16 cellular contexts compared by ENCODE assay signal in the genomic region with DNA sequence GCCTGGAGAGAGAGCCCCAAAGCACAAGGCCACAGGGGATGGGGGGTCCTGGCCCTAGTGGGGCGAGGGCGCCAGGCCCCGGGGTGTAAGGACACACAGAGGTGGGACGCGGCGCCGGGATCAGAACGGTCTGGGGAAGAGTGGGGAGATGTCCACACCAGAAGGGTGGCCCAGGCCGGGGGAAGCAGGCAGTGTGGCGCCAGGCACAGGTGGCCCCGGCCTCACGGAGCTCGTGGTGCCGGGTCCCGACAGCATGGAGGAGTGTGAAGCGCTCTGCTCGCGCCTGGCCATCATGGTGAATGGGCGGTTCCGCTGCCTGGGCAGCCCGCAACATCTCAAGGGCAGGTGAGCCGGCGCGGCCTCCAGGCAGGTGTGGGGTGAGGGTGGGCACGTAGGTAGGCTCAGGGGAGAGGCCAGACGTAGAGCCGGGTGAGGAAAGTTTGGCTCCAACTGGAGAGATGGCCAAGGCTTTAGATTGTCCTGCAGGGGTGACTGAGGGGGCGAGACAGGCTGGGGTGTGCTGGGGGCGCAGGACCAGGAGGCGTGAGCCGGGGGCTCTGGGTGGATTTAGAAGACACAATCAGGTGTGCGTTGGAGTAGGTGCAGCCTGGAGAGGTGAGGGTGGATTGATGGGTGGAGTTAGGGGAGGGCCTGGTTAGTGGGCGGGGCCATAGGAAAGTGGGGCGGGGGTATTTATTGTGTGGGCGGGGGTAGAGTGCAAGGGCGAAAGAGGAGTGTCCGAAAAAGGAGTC. TPM values are rescaled to one million over a fixed set of nuclear protein-coding genes. Genes with fewer than 3 reads are reported as not detected.
DNase-seq lines count a peak whose midpoint lies in the region; FAIRE-seq and TF ChIP-seq lines count a peak whose summit lies in the region.
"Had no signal": no experiment of that assay in that cellular context is flagged by ENCODE, and none has a peak within 500 bp of the region (broad histone marks: within the 10 kb centered on the region; RNA-seq: fewer than 3 reads in every experiment).

No MANE protein-coding gene starts in this region.

- no peak overlapping the region for H2BK15ac ChIP-seq in H1 (ENCODE audit: low read length)

- H3K56ac ChIP-seq in H1 (replicated peaks; ENCODE audit: insufficient read length, low read depth, low read length), result no peak overlapping the region

- H3K18ac ChIP-seq in H1 (ENCODE audit: extremely low read depth, low read length), result no peak overlapping the region; the same call in 1 of the 2 replicates

- no peak for TF ChIP-seq RAD21 in H1 (IDR thresholded peaks at IDR 0.05 in 1 of 2, conservative IDR thresholded peaks at IDR 0.05 in 1 of 2; ENCODE audit: low read depth in 2 of 2, low read length in 2 of 2)

- CTCF ChIA-PET in H1 (lab: Charles Lee; ENCODE audit: partially characterized antibody), result interaction anchor here (0.7 to 5.2 kb wide), 15 partner anchors 8 to 177 kb away, joined by 3 to 54 read pairs (median 4); partner anchors contain the start of gene ABCA7

- H2AK5ac ChIP-seq in H1 (ENCODE audit: low read depth, low read length), result no peak overlapping the region

- 92% methylated on average over 20 of the region's 37 CpGs; no CpG with 5 or more reads in 1 of the 2 experiments for WGBS in H1 (ENCODE audit: extremely low coverage in 1 of 2, insufficient coverage in 1 of 2, insufficient read length in 1 of 2, insufficient replicate concordance in 2 of 2, low coverage in 1 of 2, low lambda C conversion rate in 2 of 2, missing lambda C conversion rate in 1 of 2), 2 experiments
- 66% methylated on average over 37 of the region's 37 CpGs for WGBS in suprapubic skin

- peak overlapping the region; percentile 52; the same call in 1 of the 2 replicates for H2BK5ac ChIP-seq in H1 (ENCODE audit: low read depth, low read length)

- H3K27ac ChIP-seq in H1 (ENCODE audit: low read depth, low read length) (no peak overlapping the region), neutrophil (peak overlapping the region; percentile 95), suprapubic skin (no peak overlapping the region)
- H3K27ac ChIP-seq: left ventricle myocardium inferior, SK-N-MC, testis had no signal

- H3K4me3 Mint-ChIP-seq in IgD-negative memory B cell, result no peak overlapping the region

- H3K36me3 ChIP-seq in H1 (ENCODE audit: control insufficient read depth in 2 of 4, insufficient read depth in 4 of 4, low read length in 3 of 4), result peaks cover 0 to 4% (median 0%) of the 10 kb centered on the region in 4 experiments; a peak in 1 of 8 replicates
- peaks cover 76% of the 10 kb centered on the region for H3K36me3 ChIP-seq in neutrophil
- H3K36me3 ChIP-seq in suprapubic skin, result peaks cover 6% of the 10 kb centered on the region

- peaks cover 3 to 21% of the 10 kb centered on the region in 2 experiments; a peak in 2 of 4 replicates for H3K9me3 ChIP-seq in H1 (ENCODE audit: insufficient read depth in 2 of 2, low read depth in 1 of 2, low read length in 1 of 2)
- H3K9me3 ChIP-seq in neutrophil, result no peaks in the 10 kb centered on the region
- H3K9me3 ChIP-seq in suprapubic skin, result no peaks in the 10 kb centered on the region
- H3K9me3 ChIP-seq: testis had no signal

- peak overlapping the region; percentile 55; the same call in 1 of the 2 replicates for H2BK12ac ChIP-seq in H1 (ENCODE audit: low read depth, low read length)

- H3K14ac ChIP-seq in H1 (ENCODE audit: insufficient read length), result no peak overlapping the region

- peaks cover 0 to 9% of the 10 kb centered on the region in 2 experiments for H4K20me1 ChIP-seq in H1 (replicated peaks in 1 of 2; ENCODE audit: control insufficient read depth in 1 of 2, insufficient read depth in 2 of 2, low read length in 2 of 2)

- H3K4me1 ChIP-seq in H1 (replicated peaks in 1 of 4; ENCODE audit: control insufficient read depth in 3 of 4, insufficient read depth in 4 of 4, low read length in 3 of 4) (peaks cover 0 to 27% (median 19%) of the 10 kb centered on the region in 4 experiments; a peak in 6 of 7 replicates), neutrophil (ENCODE audit: control insufficient read depth in 1 of 2, insufficient read depth in 1 of 2, low read depth in 1 of 2, low read length in 1 of 2) (peaks cover 44 to 54% of the 10 kb centered on the region in 2 experiments), suprapubic skin (peaks cover 44% of the 10 kb centered on the region)

- H3K36me3 Mint-ChIP-seq in IgD-negative memory B cell, result peaks cover 6% of the 10 kb centered on the region

- H3K4me2 ChIP-seq in H1 (ENCODE audit: insufficient read depth in 1 of 2, low read depth in 2 of 2, low read length in 2 of 2), result peak overlapping the region; percentile 35 to 68; a peak in 2 of 4 replicates

- no peak for TF ChIP-seq POLR2A in H1 (IDR thresholded peaks at IDR 0.05; ENCODE audit: control extremely low read depth in 1 of 2, low read depth in 2 of 2, low read length in 2 of 2)
- TF ChIP-seq POLR2A in suprapubic skin (IDR thresholded peaks at IDR 0.05), result no peak

- H3K4me1 Mint-ChIP-seq in IgD-negative memory B cell, result peaks cover 4 to 20% (median 6%) of the 10 kb centered on the region in 3 donors

- H3K79me1 ChIP-seq in H1 (ENCODE audit: low read depth, low read length), result no peaks in the 10 kb centered on the region

- TF ChIP-seq EP300 in H1 (IDR thresholded peaks at IDR 0.05; ENCODE audit: borderline replicate concordance in 1 of 2, low read depth in 2 of 2, low read length in 2 of 2) (no peak), suprapubic skin (IDR thresholded peaks at IDR 0.05) (no peak)

- H3K27me3 ChIP-seq in H1 (replicated peaks in 1 of 4; ENCODE audit: control insufficient read depth in 3 of 4, extremely low read depth in 1 of 4, insufficient read depth in 3 of 4, low read length in 3 of 4) (peaks cover 0 to 26% (median 18%) of the 10 kb centered on the region in 4 experiments; a peak in 5 of 7 replicates), neutrophil (no peaks in the 10 kb centered on the region), suprapubic skin (peaks cover 27% of the 10 kb centered on the region)
- H3K27me3 ChIP-seq: testis had no signal

- POLR2A ChIA-PET in H1 (lab: Charles Lee; ENCODE audit: partially characterized antibody), result interaction anchor here (0.7 to 6.9 kb wide), 10 partner anchors 8 to 205 kb away, joined by 3 to 97 read pairs (median 5); partner anchors contain the start of genes CIRBP, CNN2, RNU6-2 and TMEM259

- TF ChIP-seq CTCF in H1 (IDR thresholded peaks at IDR 0.05; ENCODE audit: control extremely low read depth in 1 of 3, insufficient read depth in 1 of 3, low read depth in 1 of 3, low read length in 3 of 3) (no peak), neutrophil (IDR thresholded peaks at IDR 0.05) (no peak), suprapubic skin (IDR thresholded peaks at IDR 0.05) (no peak)

- H2AFZ ChIP-seq in H1 (ENCODE audit: low read length), result no peak overlapping the region

- H4K8ac ChIP-seq in H1 (ENCODE audit: extremely low read depth, insufficient read depth, low read length), result no peak overlapping the region

- FAIRE-seq in H1 (lab: Jason Lieb, UNC) (no peak), urothelium cell line (lab: Jason Lieb, UNC) (no peak)
- FAIRE-seq: A204.1, frontal cortex had no signal

- no peak overlapping the region for H4K91ac ChIP-seq in H1 (replicated peaks; ENCODE audit: insufficient read length, low read length)

- no peak overlapping the region for H2BK20ac ChIP-seq in H1 (ENCODE audit: low read length)

- no peaks in the 10 kb centered on the region for H3K27me3 Mint-ChIP-seq in IgD-negative memory B cell

- no peak overlapping the region for H3K23ac ChIP-seq in H1 (ENCODE audit: insufficient read length)

- H3K23me2 ChIP-seq in H1 (ENCODE audit: low read depth, low read length), result peaks cover 11% of the 10 kb centered on the region; the same call in 1 of the 2 replicates

- no peak overlapping the region for H4K5ac ChIP-seq in H1 (ENCODE audit: insufficient read length, low read depth, low read length)

- no peak overlapping the region for H2BK120ac ChIP-seq in H1 (replicated peaks; ENCODE audit: low read depth, low read length)

- H3K27ac Mint-ChIP-seq in IgD-negative memory B cell, result peak overlapping the region in 2 of 3 donors; percentile 46 to 97
- H3K27ac Mint-ChIP-seq: activated T-cell treated with anti-CD3 and anti-CD28 coated beads, Interleukin-2, amount 50 U/mL, for 72 hours had no signal

- H3K4me3 ChIP-seq in H1 (ENCODE audit: extremely low read depth in 1 of 4, insufficient read depth in 2 of 4, low read depth in 3 of 4, low read length in 4 of 4) (peak overlapping the region in 2 of 4 experiments; percentile 9 to 54; a peak in 2 of 8 replicates), neutrophil (ENCODE audit: low read depth in 1 of 2, low read length in 1 of 2) (peak overlapping the region in 1 of 2 experiments; percentile 96), suprapubic skin (no peak overlapping the region)
- H3K4me3 ChIP-seq: left ventricle myocardium inferior, smooth muscle cell, testis had no signal

- no peak overlapping the region for H3K4ac ChIP-seq in H1 (replicated peaks; ENCODE audit: insufficient read length, low read depth, low read length)

- DNase-seq in NCI-H1436 (lab: John Stamatoyannopoulos, UW) (peak; percentile 9), NCI-H1436 treated with DMSO at 0.1 percent for 48 hours (lab: John Stamatoyannopoulos, UW) (no peak), H1 (ENCODE audit: low read depth in 1 of 2, low spot score in 2 of 2) (peak in 1 of 2 experiments; percentile 76), DMS114 treated with DMSO at 0.1 percent for 48 hours (lab: John Stamatoyannopoulos, UW; ENCODE audit: unreplicated experiment) (no peak), urothelium cell line (ENCODE audit: low spot score) (no peak), suprapubic skin (ENCODE audit: low spot score in 2 of 2) (no peak)
- DNase-seq: NCI-H526 treated with DMSO at 0.1 percent for 48 hours had no signal

- no peak overlapping the region for H3K9ac ChIP-seq in H1 (replicated peaks in 1 of 4; ENCODE audit: extremely low read depth in 1 of 4, low read depth in 3 of 4, low read length in 3 of 4)

- H3K79me2 ChIP-seq in H1 (ENCODE audit: control insufficient read depth in 1 of 2, insufficient read depth in 2 of 2, low read length in 2 of 2), result no peaks in the 10 kb centered on the region

- no peaks in the 10 kb centered on the region for H3K9me3 Mint-ChIP-seq in IgD-negative memory B cell
- H3K9me3 Mint-ChIP-seq: activated T-cell treated with anti-CD3 and anti-CD28 coated beads, Interleukin-2, amount 50 U/mL, for 72 hours had no signal

RNA-seq across cellular contexts. Expression of gene ARHGAP45, which starts 2.9 kb away (rescaled TPM):
- polyA plus RNA-seq in IgD-negative memory B cell, result 391 TPM
- total RNA-seq in H1 (2021; fragmentation: NEBNext Ultra II Directional; extraction: Animal tissue kit (Norgen Biotek cat#: 25700)), result 41.8 and 43.6 TPM in 2 replicates
- polyA plus RNA-seq in H1 (2011; rRNA removed), result 31.4 and 40.2 TPM in 2 replicates
- polyA plus RNA-seq in H1 (2011; cell fraction: cytosol; rRNA removed), result 36.8 TPM
- 67.4 TPM for polyA plus RNA-seq in H1 (2011; cell fraction: nucleus; rRNA removed)
- polyA plus RNA-seq in H1 (2012, experiment 1 of 2), result 26.5 to 43.1 TPM (median 35.3 TPM) in 4 replicates
- 29.2 TPM for polyA plus RNA-seq in H1 (2012, experiment 2 of 2)
- 16.7 TPM for polyA plus RNA-seq in H1 (2013, experiment 1 of 2)
- polyA plus RNA-seq in H1 (2013, experiment 2 of 2), result 16.2 TPM
- polyA minus RNA-seq in H1 (2011; rRNA and poly(A)+ RNA removed), result 13.6 and 19.9 TPM in 2 replicates
- polyA minus RNA-seq in H1 (2011; cell fraction: cytosol; rRNA and poly(A)+ RNA removed), result 28.4 TPM
- polyA minus RNA-seq in H1 (2011; cell fraction: nucleus; rRNA and poly(A)+ RNA removed), result 25.1 TPM
- 10 to 100 TPM; 11.5 to 13.4 (median 12.6) TPM for total RNA-seq in suprapubic skin

RNA-seq across cellular contexts. Expression of gene ABCA7, which starts 24.2 kb away (rescaled TPM):
- 21.4 TPM for polyA plus RNA-seq in IgD-negative memory B cell
- total RNA-seq in H1 (2021; fragmentation: NEBNext Ultra II Directional; extraction: Animal tissue kit (Norgen Biotek cat#: 25700)), result 25.6 and 29.7 TPM in 2 replicates
- 10.4 and 17.4 TPM in 2 replicates for polyA plus RNA-seq in H1 (2011; rRNA removed)
- polyA plus RNA-seq in H1 (2011; cell fraction: cytosol; rRNA removed), result 11.0 TPM
- polyA plus RNA-seq in H1 (2011; cell fraction: nucleus; rRNA removed), result 75.8 TPM
- 24.0 to 35.6 TPM (median 26.9 TPM) in 4 replicates for polyA plus RNA-seq in H1 (2012, experiment 1 of 2)
- polyA plus RNA-seq in H1 (2012, experiment 2 of 2), result 20.8 TPM
- polyA plus RNA-seq in H1 (2013, experiment 1 of 2), result 22.9 TPM
- 19.2 TPM for polyA plus RNA-seq in H1 (2013, experiment 2 of 2)
- polyA minus RNA-seq in H1 (2011; rRNA and poly(A)+ RNA removed), result 7.3 and 11.6 TPM in 2 replicates
- polyA minus RNA-seq in H1 (2011; cell fraction: cytosol; rRNA and poly(A)+ RNA removed), result 17.7 TPM
- polyA minus RNA-seq in H1 (2011; cell fraction: nucleus; rRNA and poly(A)+ RNA removed), result 32.0 TPM
- total RNA-seq in suprapubic skin, result 10 to 100 TPM; 29.8 to 97.6 (median 47.5) TPM

RNA-seq across cellular contexts. Expression of gene POLR2E, which starts 31.1 kb away (rescaled TPM):
- polyA plus RNA-seq in IgD-negative memory B cell (237 TPM), H1 (2011; rRNA removed) (381 and 483 TPM in 2 replicates)
- 274 and 281 TPM in 2 replicates for total RNA-seq in H1 (2021; fragmentation: NEBNext Ultra II Directional; extraction: Animal tissue kit (Norgen Biotek cat#: 25700))
- 378 TPM for polyA plus RNA-seq in H1 (2011; cell fraction: cytosol; rRNA removed)
- polyA plus RNA-seq in H1 (2011; cell fraction: nucleus; rRNA removed), result 283 TPM
- polyA plus RNA-seq in H1 (2012, experiment 1 of 2), result 286 to 416 TPM (median 379 TPM) in 4 replicates
- 296 TPM for polyA plus RNA-seq in H1 (2012, experiment 2 of 2)
- polyA plus RNA-seq in H1 (2013, experiment 1 of 2), result 195 TPM
- 204 TPM for polyA plus RNA-seq in H1 (2013, experiment 2 of 2)
- 110 and 140 TPM in 2 replicates for polyA minus RNA-seq in H1 (2011; rRNA and poly(A)+ RNA removed)
- polyA minus RNA-seq in H1 (2011; cell fraction: cytosol; rRNA and poly(A)+ RNA removed), result 128 TPM
- polyA minus RNA-seq in H1 (2011; cell fraction: nucleus; rRNA and poly(A)+ RNA removed), result 125 TPM
- 100 to 1,000 TPM in 3 of 4 donors, 10 to 100 TPM in 1; 84.1 to 142 (median 111) TPM for total RNA-seq in suprapubic skin

RNA-seq across cellular contexts. Expression of gene CNN2, which starts 37.7 kb away (rescaled TPM):
- polyA plus RNA-seq in IgD-negative memory B cell, result 596 TPM
- 522 and 551 TPM in 2 replicates for total RNA-seq in H1 (2021; fragmentation: NEBNext Ultra II Directional; extraction: Animal tissue kit (Norgen Biotek cat#: 25700))
- 189 and 349 TPM in 2 replicates for polyA plus RNA-seq in H1 (2011; rRNA removed)
- 238 TPM for polyA plus RNA-seq in H1 (2011; cell fraction: cytosol; rRNA removed)
- 235 TPM for polyA plus RNA-seq in H1 (2011; cell fraction: nucleus; rRNA removed)
- polyA plus RNA-seq in H1 (2012, experiment 1 of 2), result 294 to 464 TPM (median 423 TPM) in 4 replicates
- polyA plus RNA-seq in H1 (2012, experiment 2 of 2), result 443 TPM
- 346 TPM for polyA plus RNA-seq in H1 (2013, experiment 1 of 2)
- 345 TPM for polyA plus RNA-seq in H1 (2013, experiment 2 of 2)
- 314 and 396 TPM in 2 replicates for polyA minus RNA-seq in H1 (2011; rRNA and poly(A)+ RNA removed)
- 453 TPM for polyA minus RNA-seq in H1 (2011; cell fraction: cytosol; rRNA and poly(A)+ RNA removed)
- polyA minus RNA-seq in H1 (2011; cell fraction: nucleus; rRNA and poly(A)+ RNA removed), result 127 TPM
- 10 to 100 TPM; 44.0 to 75.1 (median 68.4) TPM for total RNA-seq in suprapubic skin

RNA-seq across cellular contexts. Expression of gene GPX4, which starts 39.7 kb away (rescaled TPM):
- polyA plus RNA-seq in IgD-negative memory B cell (460 TPM), H1 (2011; rRNA removed) (693 and 947 TPM in 2 replicates)
- 342 and 355 TPM in 2 replicates for total RNA-seq in H1 (2021; fragmentation: NEBNext Ultra II Directional; extraction: Animal tissue kit (Norgen Biotek cat#: 25700))
- polyA plus RNA-seq in H1 (2011; cell fraction: cytosol; rRNA removed), result 779 TPM
- 730 TPM for polyA plus RNA-seq in H1 (2011; cell fraction: nucleus; rRNA removed)
- polyA plus RNA-seq in H1 (2012, experiment 1 of 2), result 475 to 711 TPM (median 640 TPM) in 4 replicates
- polyA plus RNA-seq in H1 (2012, experiment 2 of 2), result 958 TPM
- polyA plus RNA-seq in H1 (2013, experiment 1 of 2), result 575 TPM
- polyA plus RNA-seq in H1 (2013, experiment 2 of 2), result 562 TPM
- polyA minus RNA-seq in H1 (2011; rRNA and poly(A)+ RNA removed), result 186 and 191 TPM in 2 replicates
- polyA minus RNA-seq in H1 (2011; cell fraction: cytosol; rRNA and poly(A)+ RNA removed), result 297 TPM
- polyA minus RNA-seq in H1 (2011; cell fraction: nucleus; rRNA and poly(A)+ RNA removed), result 155 TPM
- total RNA-seq in suprapubic skin, result 100 to 1,000 TPM; 267 to 359 (median 344) TPM
